In genomic region chr11:44701276-44701675, GRCh38 we compare ENCODE assay signal across 14 cellular contexts.
"Had no signal": no experiment of that assay in that cellular context is flagged by ENCODE, and none has a peak within 500 bp of the region (broad histone marks: within the 10 kb centered on the region; RNA-seq: fewer than 3 reads in every experiment).

No MANE protein-coding gene starts in this region.

- H3K4me3 ChIP-seq: ovary, tibial artery had no signal

- H3K27me3 ChIP-seq: ovary had no signal

- H3K9me3 Mint-ChIP-seq: central memory CD8-positive, alpha-beta T cell; dendritic cell treated with granulocyte-macrophage colony-stimulating factor and Interleukin-4, amounts not matched to agents 40 ng/mL and 50 ng/mL, for 4 days; memory B cell; T-helper 2 cell treated with Interferon-gamma antibody and Interleukin-4, amounts not matched to agents 5 μg/mL and 100 μg/mL, for 36 hours had no signal

- H3K4me1 Mint-ChIP-seq: memory B cell; stimulated activated memory B cell treated with anti-CD40 and anti-IgM and Interleukin-4, amounts not matched to agents 10 μg/mL and 1 μg/mL and 100 μg/mL, for 72 hours had no signal

- H3K36me3 ChIP-seq: ovary, tibial artery had no signal

- H3K27ac Mint-ChIP-seq: activated naive CD4-positive, alpha-beta T cell treated with anti-CD3 and anti-CD28 coated beads, Interleukin-2, amount 10 ng/mL, durations not matched to agents 7 days and 5 days; dendritic cell treated with granulocyte-macrophage colony-stimulating factor and Interleukin-4, amounts not matched to agents 40 ng/mL and 50 ng/mL, for 4 days; memory B cell; stimulated activated memory B cell treated with anti-CD40 and anti-IgM and Interleukin-4, amounts not matched to agents 10 μg/mL and 1 μg/mL and 100 μg/mL, for 72 hours; T-helper 2 cell treated with Interferon-gamma antibody and Interleukin-4, amounts not matched to agents 5 μg/mL and 100 μg/mL, for 36 hours had no signal

- DNase-seq: activated CD4-positive, alpha-beta T cell treated with anti-CD3 and anti-CD28 coated beads for 4 hours; activated naive CD4-positive, alpha-beta T cell treated with anti-CD3 and anti-CD28 coated beads, Interleukin-2, amount 10 ng/mL, durations not matched to agents 7 days and 5 days; left colon; retina; small intestine; SW 1271; tibial artery had no signal

- FAIRE-seq: small intestine had no signal

- H3K36me3 Mint-ChIP-seq: memory B cell; stimulated activated memory B cell treated with anti-CD40 and anti-IgM and Interleukin-4, amounts not matched to agents 10 μg/mL and 1 μg/mL and 100 μg/mL, for 72 hours had no signal

- H3K4me3 Mint-ChIP-seq: activated naive CD4-positive, alpha-beta T cell treated with anti-CD3 and anti-CD28 coated beads, Interleukin-2, amount 10 ng/mL, durations not matched to agents 7 days and 5 days; central memory CD8-positive, alpha-beta T cell; dendritic cell treated with granulocyte-macrophage colony-stimulating factor and Interleukin-4, amounts not matched to agents 40 ng/mL and 50 ng/mL, for 4 days; memory B cell; stimulated activated memory B cell treated with anti-CD40 and anti-IgM and Interleukin-4, amounts not matched to agents 10 μg/mL and 1 μg/mL and 100 μg/mL, for 72 hours; T-helper 2 cell treated with Interferon-gamma antibody and Interleukin-4, amounts not matched to agents 5 μg/mL and 100 μg/mL, for 36 hours had no signal

- H3K27ac ChIP-seq: ovary, tibial artery had no signal

- H3K9me3 ChIP-seq: ovary had no signal

- ATAC-seq: esophagus mucosa; left colon; stimulated activated memory B cell treated with anti-CD40 and anti-IgM and Interleukin-4, amounts not matched to agents 10 μg/mL and 1 μg/mL and 100 μg/mL, for 72 hours had no signal
